21 cellular contexts compared by ENCODE assay signal in the genomic region with DNA sequence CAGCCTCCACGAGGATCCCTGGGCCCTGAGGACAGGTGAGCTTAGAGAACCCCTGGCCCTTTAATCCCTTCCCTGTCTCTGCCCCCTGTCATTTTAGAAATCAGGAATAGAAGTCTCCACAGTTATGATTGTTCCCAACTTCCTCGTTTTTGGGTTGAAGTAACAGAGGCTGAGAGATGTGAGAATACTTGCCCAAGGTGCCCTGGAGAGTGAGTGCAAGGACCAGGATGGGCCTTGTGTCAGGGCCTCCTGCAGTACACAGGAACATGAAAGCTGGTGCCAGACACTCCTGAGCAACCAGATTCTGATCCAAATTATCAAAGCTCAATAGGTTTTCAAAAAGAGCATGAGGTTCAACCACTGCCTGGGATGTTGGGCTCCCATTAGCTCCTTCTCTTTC. TPM values are rescaled to one million over a fixed set of nuclear protein-coding genes. Genes with fewer than 3 reads are reported as not detected.
"Had no signal": no experiment of that assay in that cellular context is flagged by ENCODE, and none has a peak within 500 bp of the region (broad histone marks: within the 10 kb centered on the region; RNA-seq: fewer than 3 reads in every experiment).

No MANE protein-coding gene starts in this region.

- H3K9me3 ChIP-seq: MG63, SK-N-SH had no signal

- H3K9ac ChIP-seq: SK-N-SH had no signal

- H3K27ac ChIP-seq: RWPE1 had no signal

- H3K27me3 ChIP-seq: MG63 had no signal

- DNase-seq: Karpas-422, KG1, MG63, NCI-H1092, NCI-H1105 treated with DMSO at 0.1 percent for 48 hours, NCI-H1417 treated with DMSO at 0.1 percent for 48 hours, NCI-H187 treated with DMSO at 0.1 percent for 48 hours, NCI-H2029 treated with DMSO at 0.1 percent for 48 hours, NCI-H2171 treated with DMSO at 0.1 percent for 48 hours, NCI-H345, NCI-H446 treated with DMSO at 0.1 percent for 48 hours, NCI-H524, NCI-H526 treated with DMSO at 0.1 percent for 48 hours, NCI-H748 treated with DMSO at 0.1 percent for 48 hours, PC-3, SHP77, SK-N-SH had no signal

- H3K4me2 ChIP-seq: SK-N-SH had no signal

- H3K4me3 ChIP-seq: MG63 had no signal

- ATAC-seq: Panc1, PC-3 had no signal

RNA-seq across cellular contexts. Expression of a gene that starts 10.1 kb away (rescaled TPM):
- total RNA-seq: HT-29, OCI-LY7 had no signal
